Comparison of ENCODE assay signal across 12 cellular contexts in the genomic region with DNA sequence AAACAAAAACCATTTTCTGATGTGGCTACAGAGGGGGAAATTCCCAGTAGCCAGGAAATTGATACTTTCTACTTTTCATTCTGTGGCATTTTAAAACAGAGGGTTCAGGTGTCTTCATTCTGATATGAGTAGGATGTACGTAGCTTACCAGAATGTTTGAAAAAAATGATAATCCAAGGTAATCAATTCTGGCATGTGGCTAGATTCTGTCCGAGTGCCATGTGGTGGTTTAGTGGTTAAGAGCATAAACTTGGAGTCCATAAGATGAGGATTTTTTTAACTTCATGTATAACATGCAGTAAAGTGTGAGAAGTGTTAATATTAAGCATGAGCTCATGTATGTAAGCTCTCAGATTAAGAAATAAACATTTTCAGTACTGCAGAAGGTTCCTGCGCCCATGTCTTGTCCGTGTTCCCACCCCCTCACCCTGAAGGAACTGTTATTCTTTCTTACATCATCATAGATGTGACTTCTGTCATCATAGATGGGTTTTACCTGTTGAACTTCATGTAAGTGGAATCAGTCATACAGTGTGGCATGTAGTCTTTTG. TPM values are rescaled to one million over a fixed set of nuclear protein-coding genes. Genes with fewer than 3 reads are reported as not detected.
A peak's percentile ranks its signal among the peaks of the same experiment; 100 is the strongest.
DNase-seq lines count a peak whose midpoint lies in the region; ATAC-seq, FAIRE-seq and TF ChIP-seq lines count a peak whose summit lies in the region.
"Had no signal": no experiment of that assay in that cellular context is flagged by ENCODE, and none has a peak within 500 bp of the region (broad histone marks: within the 10 kb centered on the region; RNA-seq: fewer than 3 reads in every experiment).

No MANE protein-coding gene starts in this region.

- intact Hi-C loops in tibial artery (cut with DNase I; ENCODE audit: low total_unique reads), result no loop called here

- peaks cover 62% of the 10 kb centered on the region for H3K4me1 Mint-ChIP-seq in T-helper 17 cell
- peaks cover 56% of the 10 kb centered on the region for H3K4me1 Mint-ChIP-seq in endodermal cell

- no peaks in the 10 kb centered on the region for H3K27me3 ChIP-seq in BLaER1 treated with 17β-estradiol and CSF1 and Interleukin-3, amounts not matched to agents 10 nM and 100 nM
- H3K27me3 ChIP-seq in endodermal cell (ENCODE audit: control insufficient read depth, insufficient read depth, low read length, poor library complexity, severe bottlenecking) (no peaks in the 10 kb centered on the region), tibial artery (no peaks in the 10 kb centered on the region)

- H3K27ac ChIP-seq in BLaER1 treated with 17β-estradiol and CSF1 and Interleukin-3, amounts not matched to agents 10 nM and 100 nM, result peak overlapping the region in 1 of 11 experiments; percentile 89; a peak in 1 of 22 replicates
- H3K27ac ChIP-seq in endodermal cell (ENCODE audit: low read depth, low read length) (no peak overlapping the region), tibial artery (no peak overlapping the region)
- H3K27ac ChIP-seq: C4-2B had no signal

- peak overlapping the region; percentile 89 for H3K27ac Mint-ChIP-seq in T-helper 17 cell
- no peak overlapping the region for H3K27ac Mint-ChIP-seq in endodermal cell
- H3K27ac Mint-ChIP-seq: brain had no signal

- peaks cover 75 to 93% (median 86%) of the 10 kb centered on the region in 11 experiments for H4K20me1 ChIP-seq in BLaER1 treated with 17β-estradiol and CSF1 and Interleukin-3, amounts not matched to agents 10 nM and 100 nM

- peak overlapping the region in 2 of 10 experiments; percentile 98 to 99; a peak in 3 of 20 replicates for H3K4me3 ChIP-seq in BLaER1 treated with 17β-estradiol and CSF1 and Interleukin-3, amounts not matched to agents 10 nM and 100 nM
- peak overlapping the region; percentile 99 for H3K4me3 ChIP-seq in GM12865 (ENCODE audit: low read depth, low read length)
- H3K4me3 ChIP-seq in endodermal cell (ENCODE audit: low read length), result peak overlapping the region; percentile 93
- no peak overlapping the region for H3K4me3 ChIP-seq in tibial artery

- H3K36me3 ChIP-seq in BLaER1 treated with 17β-estradiol and CSF1 and Interleukin-3, amounts not matched to agents 10 nM and 100 nM, result peaks cover 7 to 14% (median 10%) of the 10 kb centered on the region in 11 experiments; a peak in 21 of 22 replicates
- H3K36me3 ChIP-seq in endodermal cell (ENCODE audit: control insufficient read depth, insufficient read depth, low read length) (peaks cover 28% of the 10 kb centered on the region), tibial artery (no peaks in the 10 kb centered on the region)

- peak overlapping the region; percentile 73 for H3K4me3 Mint-ChIP-seq in T-helper 17 cell
- H3K4me3 Mint-ChIP-seq in endodermal cell, result no peak overlapping the region

- DNase-seq in GM12865 (ENCODE audit: low read depth) (peak; percentile 61), T-helper 17 cell (no peak), endodermal cell (peak; percentile 7), tibial artery (no peak), RCC 7860 (ENCODE audit: low spot score) (no peak), frontal cortex (ENCODE audit: low spot score in 2 of 2) (no peak), GM10266 (ENCODE audit: extremely low spot score) (no peak)
- DNase-seq: activated CD8-positive, alpha-beta memory T cell treated with anti-CD3 and anti-CD28 coated beads, Interleukin-2, amount 50 U/mL, for 48 hours; NCI-H526 had no signal

- H3K9me3 Mint-ChIP-seq in endodermal cell, result no peaks in the 10 kb centered on the region
- H3K9me3 Mint-ChIP-seq: brain had no signal

- FAIRE-seq in RCC 7860 (lab: Jason Lieb, UNC), result no peak
- FAIRE-seq in frontal cortex (lab: Jason Lieb, UNC), result no peak

- ATAC-seq in T-helper 17 cell, result peak; percentile 50

- peak overlapping the region in 4 of 11 experiments; percentile 7 to 98 (median 50); a peak in 3 of 22 replicates for H3K9ac ChIP-seq in BLaER1 treated with 17β-estradiol and CSF1 and Interleukin-3, amounts not matched to agents 10 nM and 100 nM
- H3K9ac ChIP-seq in endodermal cell (ENCODE audit: extremely low read depth, low read length, poor library complexity, severe bottlenecking), result no peak overlapping the region

- WGBS in endodermal cell (ENCODE audit: insufficient coverage in 1 of 2, insufficient read length in 1 of 2), 2 experiments, result 89 to 94% methylated on average over 4 of the region's 4 CpGs

- peaks cover 0 to 7% (median under 1%) of the 10 kb centered on the region in 11 experiments; a peak in 6 of 22 replicates for H3K9me3 ChIP-seq in BLaER1 treated with 17β-estradiol and CSF1 and Interleukin-3, amounts not matched to agents 10 nM and 100 nM (replicated peaks in 1 of 11)
- no peaks in the 10 kb centered on the region for H3K9me3 ChIP-seq in T-helper 17 cell (ENCODE audit: control insufficient read depth, low read length, poor library complexity, severe bottlenecking)
- no peaks in the 10 kb centered on the region for H3K9me3 ChIP-seq in endodermal cell (ENCODE audit: control insufficient read depth, low read length)
- no peaks in the 10 kb centered on the region for H3K9me3 ChIP-seq in tibial artery

- H3K36me3 Mint-ChIP-seq in T-helper 17 cell (ENCODE audit: low read depth), result no peaks in the 10 kb centered on the region
- peaks cover 1% of the 10 kb centered on the region for H3K36me3 Mint-ChIP-seq in endodermal cell (ENCODE audit: low read depth)
- H3K36me3 Mint-ChIP-seq: brain had no signal

- H3K4me1 ChIP-seq in BLaER1 treated with 17β-estradiol and CSF1 and Interleukin-3, amounts not matched to agents 10 nM and 100 nM, result peaks cover 55 to 71% (median 61%) of the 10 kb centered on the region in 10 experiments
- H3K4me1 ChIP-seq in endodermal cell (ENCODE audit: control insufficient read depth, insufficient read depth, low read length) (peaks cover 11% of the 10 kb centered on the region), tibial artery (peaks cover 0 to 80% (median 32%) of the 10 kb centered on the region in 4 donors)

- H3K4me2 ChIP-seq in BLaER1 treated with 17β-estradiol and CSF1 and Interleukin-3, amounts not matched to agents 10 nM and 100 nM, result peak overlapping the region; percentile 84 to 99 (median 87)

- no peak for TF ChIP-seq CTCF in GM12865 (IDR thresholded peaks at IDR 0.05; ENCODE audit: insufficient read depth, low read depth, low read length, missing control alignments)
- TF ChIP-seq CTCF in endodermal cell (conservative IDR thresholded peaks at IDR 0.05), result no peak
- TF ChIP-seq CTCF in tibial artery (IDR thresholded peaks at IDR 0.05), result no peak
- TF ChIP-seq CTCF in GM10266 (IDR thresholded peaks at IDR 0.05; ENCODE audit: control insufficient read depth, insufficient read depth, low read depth, missing control alignments), result no peak

- H3K27me3 Mint-ChIP-seq in T-helper 17 cell (no peaks in the 10 kb centered on the region), endodermal cell (ENCODE audit: insufficient read depth) (no peaks in the 10 kb centered on the region)

RNA-seq across cellular contexts. Expression of gene B3GNT2, which starts 4.5 kb away (rescaled TPM):
- 10 to 100 TPM; 39.1 to 43.9 TPM for total RNA-seq in T-helper 17 cell
- total RNA-seq in endodermal cell, result 10 to 100 TPM; 38.7 to 59.2 TPM
- polyA plus RNA-seq in endodermal cell (2013, experiment 1 of 2), result 19.3 TPM
- polyA plus RNA-seq in endodermal cell (2013, experiment 2 of 2), result 21.8 TPM
- 106 TPM for total RNA-seq in frontal cortex

Comparison
In these comparisons a context has a peak if more than half of its experiments do, and no peak if none do; other contexts are left out.
1. H3K4me3 ChIP-seq: peak in GM12865 (single experiment) and endodermal cell (single experiment); none in tibial artery (0 of 2).
2. DNase-seq: peak in GM12865 (single experiment) and endodermal cell (single experiment); none in T-helper 17 cell (0 of 3), tibial artery (0 of 2), RCC 7860 (single experiment), frontal cortex (0 of 2) and GM10266 (single experiment).